Comparison of ENCODE assay signal across 1 cellular context in genomic region chr9:121842612-121842978, GRCh38.
TF ChIP-seq lines count a peak whose summit lies in the region.

No MANE protein-coding gene starts in this region.

TF ChIP-seq in IMR-90, 13 proteins besides CTCF, POLR2A, EP300 and RAD21:
- no peak for TF ChIP-seq MXI1 (IDR thresholded peaks at IDR 0.05; ENCODE audit: borderline replicate concordance, low read depth, low read length)
- TF ChIP-seq NFE2L2 (IDR thresholded peaks at IDR 0.05; ENCODE audit: low read depth, low read length) = no peak
- no peak for TF ChIP-seq SMC3 (IDR thresholded peaks at IDR 0.05; ENCODE audit: low read depth, low read length)
- no peak for TF ChIP-seq RCOR1 (IDR thresholded peaks at IDR 0.05; ENCODE audit: insufficient replicate concordance, low read length)
- TF ChIP-seq MAFK (IDR thresholded peaks at IDR 0.05; ENCODE audit: low read depth, low read length) = no peak
- TF ChIP-seq RFX5 (IDR thresholded peaks at IDR 0.05; ENCODE audit: low read depth, low read length) = no peak
- no peak for TF ChIP-seq CHD1 (IDR thresholded peaks at IDR 0.05; ENCODE audit: low read depth, low read length)
- no peak for TF ChIP-seq USF2 (IDR thresholded peaks at IDR 0.05; ENCODE audit: low read depth, low read length)
- TF ChIP-seq FOS (IDR thresholded peaks at IDR 0.05; ENCODE audit: low read depth, low read length) = peak; percentile 65
- peak; percentile 59; the same call in 1 of the 2 replicates for TF ChIP-seq BHLHE40 (IDR thresholded peaks at IDR 0.05; ENCODE audit: low read depth, low read length)
- TF ChIP-seq CEBPB (IDR thresholded peaks at IDR 0.05; ENCODE audit: low read depth, low read length) = peak; percentile 68
- TF ChIP-seq ELK1 (IDR thresholded peaks at IDR 0.05; ENCODE audit: borderline replicate concordance, low read depth, low read length) = no peak
- no peak for TF ChIP-seq MAZ (IDR thresholded peaks at IDR 0.05; ENCODE audit: borderline replicate concordance, low read depth, low read length)
